In genomic region chr10:13829790-13830189, GRCh38 we compare ENCODE assay signal across 24 cellular contexts.
"Had no signal": no experiment of that assay in that cellular context is flagged by ENCODE, and none has a peak within 500 bp of the region (broad histone marks: within the 10 kb centered on the region; RNA-seq: fewer than 3 reads in every experiment).

No MANE protein-coding gene starts in this region.

- H3K4me3 Mint-ChIP-seq: activated B cell treated with CpG ODN at 0.5 μM for 24 hours; activated CD4-positive, alpha-beta T cell treated with anti-CD3 and anti-CD28 coated beads, Interleukin-2, amount 10 ng/mL, durations not matched to agents 24 days and 14 days; activated naive CD8-positive, alpha-beta T cell treated with anti-CD3 and anti-CD28 coated beads, Interleukin-2, amount 50 U/mL, for 24 hours; activated T-cell treated with anti-CD3 and anti-CD28 coated beads, Interleukin-2, amount 50 U/mL, for 4 hours; T-helper 1 cell treated with Interleukin-12 subunit alpha and Interleukin-12 subunit beta and Interleukin-4 antibody, amounts not matched to agents 30 μg/mL and 1 μg/mL, for 36 hours had no signal

- ATAC-seq: activated naive CD4-positive, alpha-beta T cell treated with anti-CD3 and anti-CD28 coated beads, Interleukin-2, amount 50 U/mL, for 72 hours; activated naive CD8-positive, alpha-beta T cell treated with anti-CD3 and anti-CD28 coated beads, Interleukin-2, amount 50 U/mL, for 24 hours; activated T-cell treated with anti-CD3 and anti-CD28 coated beads, Interleukin-2, amount 50 U/mL, for 4 hours; body of pancreas; PC-3 had no signal

- H3K27ac ChIP-seq: ascending aorta, body of pancreas had no signal

- H3K9me3 Mint-ChIP-seq: activated B cell treated with CpG ODN at 0.5 μM for 24 hours; activated CD4-positive, alpha-beta T cell treated with anti-CD3 and anti-CD28 coated beads, Interleukin-2, amount 10 ng/mL, durations not matched to agents 24 days and 14 days; activated naive CD4-positive, alpha-beta T cell treated with anti-CD3 and anti-CD28 coated beads, Interleukin-2, amount 50 U/mL, for 72 hours; activated naive CD8-positive, alpha-beta T cell treated with anti-CD3 and anti-CD28 coated beads, Interleukin-2, amount 50 U/mL, for 24 hours; activated T-cell treated with anti-CD3 and anti-CD28 coated beads, Interleukin-2, amount 50 U/mL, for 4 hours; T-helper 1 cell treated with Interleukin-12 subunit alpha and Interleukin-12 subunit beta and Interleukin-4 antibody, amounts not matched to agents 30 μg/mL and 1 μg/mL, for 36 hours had no signal

- H3K27me3 Mint-ChIP-seq: activated naive CD8-positive, alpha-beta T cell treated with anti-CD3 and anti-CD28 coated beads, Interleukin-2, amount 50 U/mL, for 24 hours had no signal

- DNase-seq: activated B cell treated with CpG ODN at 0.5 μM for 24 hours; activated CD4-positive, alpha-beta T cell treated with anti-CD3 and anti-CD28 coated beads for 1 hour; activated CD4-positive, alpha-beta T cell treated with anti-CD3 and anti-CD28 coated beads, Interleukin-2, amount 10 ng/mL, durations not matched to agents 24 days and 14 days; activated CD4-positive, alpha-beta T cell treated with anti-CD3 and anti-CD28 coated beads, Interleukin-2, amount 50 U/mL, for 48 hours; activated CD8-positive, alpha-beta memory T cell treated with anti-CD3 and anti-CD28 coated beads for 24 hours; activated effector memory CD4-positive, alpha-beta T cell treated with anti-CD3 and anti-CD28 coated beads, Interleukin-2, amount 50 U/mL, for 16 hours; activated naive CD4-positive, alpha-beta T cell treated with Interleukin-2 at 50 U/mL for 16 hours; activated naive CD8-positive, alpha-beta T cell treated with anti-CD3 and anti-CD28 coated beads, Interleukin-2, amount 50 U/mL, for 24 hours; activated T-cell treated with anti-CD3 and anti-CD28 coated beads, Interleukin-2, amount 50 U/mL, for 4 hours; amniotic stem cell; body of pancreas; NCI-H1105 treated with DMSO at 0.1 percent for 48 hours; NCI-H1436 treated with DMSO at 0.1 percent for 48 hours; NCI-H187; NCI-H2081; NCI-H446; NCI-H524; PC-3; SHP77 treated with DMSO at 0.1 percent for 48 hours; T-helper 9 cell had no signal

- H3K9me3 ChIP-seq: ascending aorta, body of pancreas had no signal

- H3K36me3 Mint-ChIP-seq: activated naive CD4-positive, alpha-beta T cell treated with anti-CD3 and anti-CD28 coated beads, Interleukin-2, amount 50 U/mL, for 72 hours had no signal

- H3K27ac Mint-ChIP-seq: activated B cell treated with CpG ODN at 0.5 μM for 24 hours; activated CD4-positive, alpha-beta T cell treated with anti-CD3 and anti-CD28 coated beads, Interleukin-2, amount 10 ng/mL, durations not matched to agents 24 days and 14 days; activated naive CD4-positive, alpha-beta T cell treated with anti-CD3 and anti-CD28 coated beads, Interleukin-2, amount 50 U/mL, for 72 hours; activated naive CD8-positive, alpha-beta T cell treated with anti-CD3 and anti-CD28 coated beads, Interleukin-2, amount 50 U/mL, for 24 hours; T-helper 1 cell treated with Interleukin-12 subunit alpha and Interleukin-12 subunit beta and Interleukin-4 antibody, amounts not matched to agents 30 μg/mL and 1 μg/mL, for 36 hours had no signal

- FAIRE-seq: RCC 7860 had no signal

- H3K27me3 ChIP-seq: ascending aorta, body of pancreas had no signal

- H3K36me3 ChIP-seq: ascending aorta had no signal

- H3K4me3 ChIP-seq: ascending aorta, body of pancreas had no signal

- H3K4me1 ChIP-seq: body of pancreas had no signal
